ENCODE assay signal across 18 cellular contexts in the genomic region with DNA sequence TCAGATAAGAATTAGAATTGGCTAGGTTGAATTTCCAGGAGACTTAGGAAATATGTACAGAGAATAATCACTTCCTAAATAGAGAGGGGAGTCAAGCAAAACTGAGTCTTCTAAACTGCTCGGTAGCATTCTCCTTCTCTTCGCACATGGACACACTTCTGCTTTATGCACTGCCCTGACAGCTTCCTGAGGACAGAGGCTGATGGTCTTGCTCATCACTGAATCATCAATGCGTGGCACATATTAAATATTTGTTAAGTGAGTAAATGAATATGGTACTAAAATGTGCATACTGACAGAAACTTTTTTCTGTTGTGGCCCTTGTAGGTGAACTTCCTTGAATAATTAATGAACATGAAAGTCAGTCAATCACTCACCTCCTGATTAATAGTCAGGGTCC.
DNase-seq lines count a peak whose midpoint lies in the region; FAIRE-seq and TF ChIP-seq lines count a peak whose summit lies in the region.
"Had no signal": no experiment of that assay in that cellular context is flagged by ENCODE, and none has a peak within 500 bp of the region (broad histone marks: within the 10 kb centered on the region; RNA-seq: fewer than 3 reads in every experiment).

No MANE protein-coding gene starts in this region.

- H3K27me3 Mint-ChIP-seq in Calu3 (ENCODE audit: unreplicated experiment), result no peaks in the 10 kb centered on the region
- H3K27me3 Mint-ChIP-seq: activated T-helper 17 cell treated with anti-CD3 and anti-CD28 coated beads, Interleukin-2, amount 50 U/mL, for 72 hours; naive thymus-derived CD8-positive, alpha-beta T cell had no signal

- H3K4me3 Mint-ChIP-seq in Calu3 (ENCODE audit: low read depth, unreplicated experiment), result no peak overlapping the region
- H3K4me3 Mint-ChIP-seq: activated T-helper 17 cell treated with anti-CD3 and anti-CD28 coated beads, Interleukin-2, amount 50 U/mL, for 72 hours; naive thymus-derived CD8-positive, alpha-beta T cell had no signal

- H3K4me3 ChIP-seq in AG10803 (ENCODE audit: low read length), result no peak overlapping the region
- peak overlapping the region in 1 of 3 experiments; percentile 42 for H3K4me3 ChIP-seq in keratinocyte (ENCODE audit: control insufficient read depth in 2 of 3, extremely low read depth in 1 of 3, insufficient read depth in 2 of 3, low read depth in 1 of 3, low read length in 3 of 3)
- H3K4me3 ChIP-seq in A673 (ENCODE audit: low read depth, low read length, poor library complexity, severe bottlenecking), result no peak overlapping the region
- H3K4me3 ChIP-seq: ascending aorta had no signal

- dilution Hi-C loops in keratinocyte (cut with MboI; ENCODE audit: extremely low pct_ligation_motif_present, low sequenced_read_pairs), result no loop called here

- BruUV-seq in A673 (replicated peaks; lab: Mats Ljungman, UMichigan) (no TSS peak), Calu3 (replicated peaks; lab: Mats Ljungman, UMichigan) (no TSS peak)

- no peaks in the 10 kb centered on the region for H4K20me1 ChIP-seq in keratinocyte (ENCODE audit: control insufficient read depth, extremely low read depth, insufficient read depth, low read length)

- intact Hi-C loops in A673 (cut with micrococcal nuclease; ENCODE audit: unreplicated experiment) (no loop called here), Calu3 (cut with micrococcal nuclease; ENCODE audit: unreplicated experiment) (no loop called here)

- H3K9me1 ChIP-seq in keratinocyte (ENCODE audit: control insufficient read depth, extremely low read depth, insufficient read depth, low read length), result no peaks in the 10 kb centered on the region

- peak overlapping the region; percentile 15 for H2AFZ ChIP-seq in keratinocyte (ENCODE audit: control insufficient read depth, low read length)

- no peaks in the 10 kb centered on the region for H3K9me3 ChIP-seq in keratinocyte (ENCODE audit: control insufficient read depth, low read depth, low read length)
- H3K9me3 ChIP-seq in A673 (ENCODE audit: low read depth, low read length, poor library complexity, severe bottlenecking), result no peaks in the 10 kb centered on the region
- H3K9me3 ChIP-seq: ascending aorta had no signal

- no peaks in the 10 kb centered on the region for H3K27me3 ChIP-seq in keratinocyte (ENCODE audit: control insufficient read depth, extremely low read depth, insufficient read depth, low read length)
- no peaks in the 10 kb centered on the region for H3K27me3 ChIP-seq in A673 (replicated peaks; ENCODE audit: insufficient read depth, low read depth, low read length, poor library complexity)
- H3K27me3 ChIP-seq: ascending aorta had no signal

- H3K4me1 ChIP-seq in keratinocyte (ENCODE audit: control insufficient read depth, extremely low read depth, insufficient read depth, low read length) (peaks cover 16% of the 10 kb centered on the region), A673 (ENCODE audit: insufficient read depth, low read length, poor library complexity, severe bottlenecking) (no peaks in the 10 kb centered on the region)
- H3K4me1 ChIP-seq: ascending aorta had no signal

- no peaks in the 10 kb centered on the region for H3K36me3 ChIP-seq in keratinocyte (ENCODE audit: control insufficient read depth in 2 of 2, extremely low read depth in 1 of 2, insufficient read depth in 2 of 2, low read length in 2 of 2)
- H3K36me3 ChIP-seq in A673 (ENCODE audit: insufficient read depth, low read length, poor library complexity, severe bottlenecking), result no peaks in the 10 kb centered on the region
- H3K36me3 ChIP-seq: ascending aorta had no signal

- TF ChIP-seq CTCF in AG10803 (conservative IDR thresholded peaks at IDR 0.05; ENCODE audit: low read length), result no peak
- TF ChIP-seq CTCF in keratinocyte (optimal IDR thresholded peaks at IDR 0.05 in 1 of 3, IDR thresholded peaks at IDR 0.05 in 1 of 3, conservative IDR thresholded peaks at IDR 0.05 in 1 of 3; ENCODE audit: extremely low read depth in 1 of 3, insufficient read depth in 2 of 3, low read length in 3 of 3), result no peak
- TF ChIP-seq CTCF in A673 (conservative IDR thresholded peaks at IDR 0.05; ENCODE audit: low read depth, low read length), result no peak
- TF ChIP-seq CTCF in Calu3 (IDR thresholded peaks at IDR 0.05; ENCODE audit: unreplicated experiment), result no peak

- DNase-seq in AG10803 (ENCODE audit: low read depth) (peak; percentile 71), HS-5 (ENCODE audit: low read depth) (peak; percentile 63), amniotic epithelial cell (ENCODE audit: low read depth) (peak; percentile 3), keratinocyte (ENCODE audit: low read depth, low spot score) (peak; percentile 57), NCI-H82 treated with DMSO at 0.1 percent for 48 hours (lab: John Stamatoyannopoulos, UW; ENCODE audit: unreplicated experiment) (no peak), A673 (ENCODE audit: low spot score) (no peak), cortex of kidney (lab: John Stamatoyannopoulos, UW) (no peak), Calu3 (no peak)
- DNase-seq: activated CD4-positive, alpha-beta T cell treated with anti-CD3 and anti-CD28 coated beads, Interleukin-2, amount 50 U/mL, for 4 hours; GF-D8; GOT3; head of caudate nucleus; naive thymus-derived CD8-positive, alpha-beta T cell; NCI-H1092; retina had no signal

- no peaks in the 10 kb centered on the region for H3K4me1 Mint-ChIP-seq in Calu3 (ENCODE audit: low read depth, unreplicated experiment)
- H3K4me1 Mint-ChIP-seq: activated T-helper 17 cell treated with anti-CD3 and anti-CD28 coated beads, Interleukin-2, amount 50 U/mL, for 72 hours had no signal

- peak; percentile 84 for FAIRE-seq in keratinocyte (lab: Jason Lieb, UNC)

- H3K27ac ChIP-seq in keratinocyte (ENCODE audit: control insufficient read depth, insufficient read depth, low read length) (peak overlapping the region; percentile 36), A673 (ENCODE audit: low read depth, low read length, poor library complexity, severe bottlenecking) (no peak overlapping the region)
- H3K27ac ChIP-seq: ascending aorta, C4-2B had no signal

- H3K79me2 ChIP-seq in keratinocyte (ENCODE audit: control insufficient read depth, insufficient read depth, low read length), result no peaks in the 10 kb centered on the region

- H3K27ac Mint-ChIP-seq in Calu3 (ENCODE audit: unreplicated experiment), result no peak overlapping the region
- H3K27ac Mint-ChIP-seq: activated T-helper 17 cell treated with anti-CD3 and anti-CD28 coated beads, Interleukin-2, amount 50 U/mL, for 72 hours; naive thymus-derived CD8-positive, alpha-beta T cell had no signal

- no peak overlapping the region for H3K9ac ChIP-seq in keratinocyte (ENCODE audit: control insufficient read depth, extremely low read depth, insufficient read depth, low read length)

- CTCF ChIA-PET in A673 (lab: Charles Lee) (no interaction called here), Calu3 (lab: Charles Lee) (no interaction called here)

- POLR2A ChIA-PET in A673 (lab: Charles Lee; ENCODE audit: low non-redundant PET), result no interaction called here

- H3K4me2 ChIP-seq in keratinocyte (ENCODE audit: control insufficient read depth, extremely low read depth, insufficient read depth, low read depth, low read length), result peak overlapping the region; percentile 22

- peaks cover 4% of the 10 kb centered on the region for H3K36me3 Mint-ChIP-seq in Calu3 (ENCODE audit: insufficient read depth, unreplicated experiment)
- H3K36me3 Mint-ChIP-seq: naive thymus-derived CD8-positive, alpha-beta T cell had no signal

- peaks cover 4% of the 10 kb centered on the region for H3K9me3 Mint-ChIP-seq in Calu3 (ENCODE audit: low read depth, unreplicated experiment)

Comparison
In these comparisons a context has a peak if more than half of its experiments do, and no peak if none do; other contexts are left out.
1. DNase-seq: peak in AG10803 (single experiment), HS-5 (single experiment), amniotic epithelial cell (single experiment) and keratinocyte (single experiment); none in NCI-H82 treated with DMSO at 0.1 percent for 48 hours (single experiment), A673 (single experiment), cortex of kidney (single experiment) and Calu3 (single experiment).